ENCODE assay signal across 8 cellular contexts in the genomic region with DNA sequence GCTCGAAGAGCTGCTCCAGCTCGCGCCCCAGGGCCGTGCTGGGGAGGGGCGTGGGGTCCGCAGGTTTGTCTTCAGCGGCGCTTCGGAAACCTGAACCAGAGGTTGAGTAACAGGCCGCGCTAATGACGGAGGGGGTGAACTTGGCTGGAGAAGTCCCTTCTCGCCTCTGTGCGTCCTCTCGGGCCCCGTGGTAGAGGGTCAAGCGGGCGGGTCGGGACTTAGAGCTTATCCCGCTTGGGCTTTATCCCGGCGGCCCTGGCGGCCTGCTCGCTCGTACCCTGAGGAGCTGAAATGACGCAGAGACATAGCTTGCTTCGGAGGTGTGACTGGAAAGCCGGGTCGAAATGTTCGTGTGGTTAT. TPM values are rescaled to one million over a fixed set of nuclear protein-coding genes. Genes with fewer than 3 reads are reported as not detected.
DNase-seq lines count a peak whose midpoint lies in the region; ATAC-seq, FAIRE-seq and TF ChIP-seq lines count a peak whose summit lies in the region.

No MANE protein-coding gene starts in this region.

- TF ChIP-seq RAD21 in K562 (CRISPR knock-in tag; conservative IDR thresholded peaks at IDR 0.05 in 1 of 2, IDR thresholded peaks at IDR 0.05 in 1 of 2), result no peak

- in situ Hi-C loops in K562 (cut with MboI), result no loop called here

- no peak for TF ChIP-seq POLR2A in K562 (conservative IDR thresholded peaks at IDR 0.05)

- no peak for TF ChIP-seq EP300 in K562 (IDR thresholded peaks at IDR 0.05; ENCODE audit: low read length)

- H3K36me3 Mint-ChIP-seq in activated CD4-positive, alpha-beta T cell treated with anti-CD3 and anti-CD28 coated beads for 36 hours (ENCODE audit: low read depth), result peaks cover 38% of the 10 kb centered on the region

- H4K20me1 ChIP-seq in K562 (replicated peaks; ENCODE audit: control insufficient read depth, insufficient read depth, low read length), result peaks cover 4% of the 10 kb centered on the region

- peak overlapping the region; percentile 90 for H3K4me2 ChIP-seq in K562 (ENCODE audit: insufficient read depth, low read length)

- intact Hi-C loops in activated CD4-positive, alpha-beta T cell treated with anti-CD3 and anti-CD28 coated beads for 36 hours (cut with DNase I, micrococcal nuclease), result loop anchor here (1.0 to 10.0 kb wide), 16 partner anchors 52 to 1875 kb away; a partner anchor contains a TSS
- intact Hi-C loops in K562 (cut with micrococcal nuclease), result no loop called here

- peak overlapping the region; percentile 96 for H3K27ac Mint-ChIP-seq in activated CD4-positive, alpha-beta T cell treated with anti-CD3 and anti-CD28 coated beads for 36 hours

- H3K9me1 ChIP-seq in K562 (ENCODE audit: control insufficient read depth, insufficient read depth, low read length), result no peaks in the 10 kb centered on the region

- no peak for FAIRE-seq in K562 (lab: Jason Lieb, UNC)

- peak overlapping the region; percentile 97 for H3K4me3 ChIP-seq in K562

- peak overlapping the region; percentile 84 for H3K4me3 Mint-ChIP-seq in activated CD4-positive, alpha-beta T cell treated with anti-CD3 and anti-CD28 coated beads for 36 hours

- CTCF ChIA-PET in activated CD4-positive, alpha-beta T cell treated with anti-CD3 and anti-CD28 coated beads for 36 hours (lab: Charles Lee), result interaction anchor here (0.5 to 1.0 kb wide), 3 partner anchors 9 to 718 kb away, joined by 3 to 4 read pairs (median 3); no protein-coding TSS in a partner anchor
- CTCF ChIA-PET in K562 (lab: Yijun Ruan, JAX; ENCODE audit: low intra/inter-chr PET ratio), result no interaction called here

- H3K9ac ChIP-seq in K562 (ENCODE audit: insufficient read depth in 1 of 2, low read depth in 2 of 2, low read length in 2 of 2), result peak overlapping the region; percentile 93 to 98

- no peaks in the 10 kb centered on the region for H3K27me3 Mint-ChIP-seq in activated CD4-positive, alpha-beta T cell treated with anti-CD3 and anti-CD28 coated beads for 36 hours

- H3K27me3 ChIP-seq in K562 (ENCODE audit: control insufficient read depth in 2 of 2, insufficient read depth in 2 of 2, low read length in 2 of 2), result no peaks in the 10 kb centered on the region

- peaks cover 53% of the 10 kb centered on the region for H3K4me1 Mint-ChIP-seq in activated CD4-positive, alpha-beta T cell treated with anti-CD3 and anti-CD28 coated beads for 36 hours

- peak; percentile 42 for ATAC-seq in activated CD4-positive, alpha-beta T cell treated with anti-CD3 and anti-CD28 coated beads for 36 hours
- ATAC-seq in HG02970 (IDR thresholded peaks at IDR 0.05; ENCODE audit: low FRiP score, unreplicated experiment) (peak; percentile 4), K562 (peak; percentile 76)

- peak; percentile 65 for DNase-seq in activated CD4-positive, alpha-beta T cell treated with anti-CD3 and anti-CD28 coated beads for 36 hours
- no peak for DNase-seq in activated CD4-positive, alpha-beta T cell treated with anti-CD3 and anti-CD28 coated beads, Interleukin-2, amount 50 U/mL, for 1 hour
- DNase-seq in K562 (ENCODE audit: extremely low read depth in 1 of 4, low spot score in 3 of 4), result peak in 2 of 4 experiments; percentile 31 to 56
- peak; percentile 71 for DNase-seq in iris pigment epithelial cell (ENCODE audit: low read depth)
- DNase-seq in stimulated activated CD4-positive, alpha-beta T cell treated with anti-CD3 and anti-CD28 coated beads, Interleukin-15, amount 100 ng/mL, for 48 hours (ENCODE audit: low read depth in 2 of 2), result peak; percentile 5 to 17
- no peak for DNase-seq in NCI-H2081 treated with DMSO at 0.1 percent for 48 hours (lab: John Stamatoyannopoulos, UW)

- peaks cover 95% of the 10 kb centered on the region for H3K79me2 ChIP-seq in K562 (ENCODE audit: control insufficient read depth, insufficient read depth, low read length)

- peak overlapping the region; percentile 89 for H2AFZ ChIP-seq in K562 (ENCODE audit: low read depth, low read length)

- H3K36me3 ChIP-seq in K562 (ENCODE audit: control insufficient read depth, insufficient read depth, low read length), result peaks cover 24% of the 10 kb centered on the region; the same call in 2 of the 3 replicates

- BruUV-seq in K562 (replicated peaks; lab: Mats Ljungman, UMichigan), result no TSS peak

- TF ChIP-seq CTCF in K562 (IDR thresholded peaks at IDR 0.05 in 2 of 3, conservative IDR thresholded peaks at IDR 0.05 in 1 of 3; ENCODE audit: insufficient read depth in 2 of 3, low read depth in 1 of 3, low read length in 3 of 3), result no peak

- H3K27ac ChIP-seq in K562 (ENCODE audit: extremely low read depth, low read depth, low read length), result peak overlapping the region; percentile 93

- no peaks in the 10 kb centered on the region for H3K9me3 Mint-ChIP-seq in activated CD4-positive, alpha-beta T cell treated with anti-CD3 and anti-CD28 coated beads for 36 hours (ENCODE audit: low read depth)

- H3K4me1 ChIP-seq in K562 (replicated peaks in 1 of 2; ENCODE audit: control insufficient read depth in 2 of 2, insufficient read depth in 2 of 2, low read length in 2 of 2), result peaks cover 5 to 16% of the 10 kb centered on the region in 2 experiments; a peak in 4 of 5 replicates

- H3K9me3 ChIP-seq in K562 (replicated peaks; ENCODE audit: control insufficient read depth, insufficient read depth, low read depth, low read length), result no peaks in the 10 kb centered on the region

- POLR2A ChIA-PET in activated CD4-positive, alpha-beta T cell treated with anti-CD3 and anti-CD28 coated beads for 36 hours (lab: Charles Lee), result interaction anchor here (0.7 to 1.4 kb wide), 4 partner anchors 9 to 386 kb away, joined by 3 read pairs; no protein-coding TSS in a partner anchor
- POLR2A ChIA-PET in K562 (lab: Yijun Ruan, JAX), result interaction anchor here (0.7 to 1.5 kb wide), 8 partner anchors 8 to 694 kb away, joined by 3 to 4 read pairs (median 3); no protein-coding TSS in a partner anchor

- under 1% methylated on average over 27 of the region's 30 CpGs for WGBS in K562 (ENCODE audit: insufficient coverage, low coverage, missing lambda C conversion rate)

TF ChIP-seq in K562, 482 proteins besides CTCF, POLR2A, EP300 and RAD21 (continues in another document):
- TF ChIP-seq, protein P1, sequence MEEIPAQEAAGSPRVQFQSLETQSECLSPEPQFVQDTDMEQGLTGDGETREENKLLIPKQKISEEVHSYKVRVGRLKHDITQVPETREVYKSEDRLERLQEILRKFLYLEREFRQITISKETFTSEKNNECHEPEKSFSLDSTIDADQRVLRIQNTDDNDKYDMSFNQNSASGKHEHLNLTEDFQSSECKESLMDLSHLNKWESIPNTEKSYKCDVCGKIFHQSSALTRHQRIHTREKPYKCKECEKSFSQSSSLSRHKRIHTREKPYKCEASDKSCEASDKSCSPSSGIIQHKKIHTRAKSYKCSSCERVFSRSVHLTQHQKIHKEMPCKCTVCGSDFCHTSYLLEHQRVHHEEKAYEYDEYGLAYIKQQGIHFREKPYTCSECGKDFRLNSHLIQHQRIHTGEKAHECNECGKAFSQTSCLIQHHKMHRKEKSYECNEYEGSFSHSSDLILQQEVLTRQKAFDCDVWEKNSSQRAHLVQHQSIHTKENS (CRISPR knock-in tag; IDR thresholded peaks at IDR 0.05), result no peak
- 0 out of 4 replicates have a peak, but pooled peaks of 1 of the 2 experiments have one; percentile 10 for TF ChIP-seq SIN3A (IDR thresholded peaks at IDR 0.05; ENCODE audit: borderline replicate concordance in 2 of 2, control insufficient read depth in 1 of 2, low read depth in 2 of 2, low read length in 2 of 2)

RNA-seq across cellular contexts. Expression of a gene that starts 0.5 kb away (rescaled TPM):
- total RNA-seq in activated CD4-positive, alpha-beta T cell treated with anti-CD3 and anti-CD28 coated beads for 36 hours, result 10 to 100 TPM; 61.2 to 64.3 TPM
- polyA plus RNA-seq in PFSK-1 (2012; ENCODE audit: insufficient read length, low read depth), result 19.7 TPM
- total RNA-seq in K562 (2011; cell fraction: chromatin; rRNA removed; ENCODE audit: low replicate concordance), result 11.6 and 53.5 TPM in 2 replicates
- total RNA-seq in K562 (2011; cell fraction: nucleolus; rRNA removed), result 7.5 and 9.5 TPM in 2 replicates
- 25.2 and 39.1 TPM in 2 replicates for total RNA-seq in K562 (2011; cell fraction: nucleoplasm; rRNA removed)
- total RNA-seq in K562 (2014; rRNA removed) (15.7 and 20.2 TPM in 2 replicates), K562 (2014; rRNA removed; fragmentation: Illumina TruSeq; extraction: Trizol) (41.2 and 49.7 TPM in 2 replicates), K562 (2015; rRNA removed; fragmentation: Illumina TruSeq; extraction: Trizol) (26.7 and 28.3 TPM in 2 replicates), K562 (2021) (37.5 and 41.4 TPM in 2 replicates)
- polyA plus RNA-seq in K562 (2011; rRNA removed) (31.6 and 34.1 TPM in 2 replicates), K562 (2014; fragmentation: Illumina TruSeq; extraction: Trizol) (33.1 and 33.8 TPM in 2 replicates), K562 (2014; fragmentation: Nextera tagmentation; extraction: Ambion mirVana) (10 to 100 TPM; 40.0 to 63.4 TPM), K562 (2014; rRNA removed) (21.7 and 24.1 TPM in 2 replicates)
- 14.1 and 24.1 TPM in 2 replicates for polyA plus RNA-seq in K562 (2011; cell fraction: cytosol; rRNA removed)
- polyA plus RNA-seq in K562 (2011; cell fraction: nucleus; rRNA removed), result 43.9 and 56.8 TPM in 2 replicates
- polyA plus RNA-seq in K562 (2012), result 24.7 and 28.9 TPM in 2 replicates
- polyA minus RNA-seq in K562 (2011; rRNA and poly(A)+ RNA removed), result 23.8 and 31.0 TPM in 2 replicates
- 12.9 TPM in 2 replicates for polyA minus RNA-seq in K562 (2011; cell fraction: cytosol; rRNA and poly(A)+ RNA removed)
- 11.7 and 27.5 TPM in 2 replicates for polyA minus RNA-seq in K562 (2011; cell fraction: nucleus; rRNA and poly(A)+ RNA removed)

RNA-seq across cellular contexts. Expression of a gene that starts 0.6 kb away (rescaled TPM):
- 10 to 100 TPM; 46.8 to 56.4 TPM for total RNA-seq in activated CD4-positive, alpha-beta T cell treated with anti-CD3 and anti-CD28 coated beads for 36 hours
- 14.9 TPM for polyA plus RNA-seq in PFSK-1 (2012; ENCODE audit: insufficient read length, low read depth)
- 23.5 and 25.4 TPM in 2 replicates for total RNA-seq in K562 (2011; cell fraction: chromatin; rRNA removed; ENCODE audit: low replicate concordance)
- total RNA-seq in K562 (2011; cell fraction: nucleolus; rRNA removed), result 9.7 and 12.6 TPM in 2 replicates
- total RNA-seq in K562 (2011; cell fraction: nucleoplasm; rRNA removed), result 16.1 and 19.7 TPM in 2 replicates
- total RNA-seq in K562 (2014; rRNA removed), result 19.1 and 23.1 TPM in 2 replicates
- total RNA-seq in K562 (2014; rRNA removed; fragmentation: Illumina TruSeq; extraction: Trizol), result 21.2 and 25.3 TPM in 2 replicates
- 15.6 and 18.3 TPM in 2 replicates for total RNA-seq in K562 (2015; rRNA removed; fragmentation: Illumina TruSeq; extraction: Trizol)
- total RNA-seq in K562 (2021), result 24.4 and 24.9 TPM in 2 replicates
- polyA plus RNA-seq in K562 (2011; rRNA removed), result 30.5 and 41.7 TPM in 2 replicates
- polyA plus RNA-seq in K562 (2011; cell fraction: cytosol; rRNA removed), result 18.8 and 20.8 TPM in 2 replicates
- polyA plus RNA-seq in K562 (2011; cell fraction: nucleus; rRNA removed), result 13.2 and 13.6 TPM in 2 replicates
- polyA plus RNA-seq in K562 (2012), result 12.6 and 16.0 TPM in 2 replicates
- polyA plus RNA-seq in K562 (2014; fragmentation: Illumina TruSeq; extraction: Trizol), result 17.4 and 20.0 TPM in 2 replicates
- 10 to 100 TPM in 1 of 2 experiments, 1 to 10 TPM in 1; 8.3 to 11.2 TPM for polyA plus RNA-seq in K562 (2014; fragmentation: Nextera tagmentation; extraction: Ambion mirVana)
- polyA plus RNA-seq in K562 (2014; rRNA removed), result 17.4 and 19.8 TPM in 2 replicates
- 40.6 and 47.1 TPM in 2 replicates for polyA minus RNA-seq in K562 (2011; rRNA and poly(A)+ RNA removed)
- 16.2 and 23.9 TPM in 2 replicates for polyA minus RNA-seq in K562 (2011; cell fraction: cytosol; rRNA and poly(A)+ RNA removed)
- polyA minus RNA-seq in K562 (2011; cell fraction: nucleus; rRNA and poly(A)+ RNA removed), result 5.5 and 13.2 TPM in 2 replicates

Comparison
In these comparisons a context has a peak if more than half of its experiments do, and no peak if none do; other contexts are left out.
1. DNase-seq: peak in activated CD4-positive, alpha-beta T cell treated with anti-CD3 and anti-CD28 coated beads for 36 hours (single experiment), iris pigment epithelial cell (single experiment) and stimulated activated CD4-positive, alpha-beta T cell treated with anti-CD3 and anti-CD28 coated beads, Interleukin-15, amount 100 ng/mL, for 48 hours (2 of 2); none in activated CD4-positive, alpha-beta T cell treated with anti-CD3 and anti-CD28 coated beads, Interleukin-2, amount 50 U/mL, for 1 hour (single experiment) and NCI-H2081 treated with DMSO at 0.1 percent for 48 hours (single experiment).
2. ATAC-seq: peak in every context shown above with its lines; median percentile 76 in K562; 42 in activated CD4-positive, alpha-beta T cell treated with anti-CD3 and anti-CD28 coated beads for 36 hours; 4 in HG02970.